Comparison of ENCODE assay signal across 10 cellular contexts in the genomic region with DNA sequence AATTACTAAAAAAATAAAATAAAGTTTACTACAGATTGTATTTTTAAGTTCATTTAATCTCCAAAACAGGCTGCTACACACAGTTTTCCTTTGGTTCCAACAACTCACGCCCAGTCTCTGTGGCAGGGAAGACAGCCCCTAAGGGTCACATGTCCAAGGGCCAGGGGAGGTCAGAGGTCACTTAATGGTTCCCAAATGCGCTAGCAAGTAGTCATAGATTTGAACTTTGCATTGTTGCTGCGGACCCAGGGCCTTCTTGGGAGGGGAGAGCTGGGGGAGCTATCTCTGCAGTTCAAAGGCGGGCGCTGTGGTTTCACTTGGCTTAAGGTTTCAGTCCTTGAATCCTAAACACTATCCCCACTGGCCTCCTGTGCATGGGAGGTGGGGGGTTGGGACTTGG.
DNase-seq lines count a peak whose midpoint lies in the region; ATAC-seq and TF ChIP-seq lines count a peak whose summit lies in the region.
"Had no signal": no experiment of that assay in that cellular context is flagged by ENCODE, and none has a peak within 500 bp of the region (broad histone marks: within the 10 kb centered on the region; RNA-seq: fewer than 3 reads in every experiment).

No MANE protein-coding gene starts in this region.

- TF ChIP-seq POLR2A in thyroid gland (IDR thresholded peaks at IDR 0.05), result no peak

- H3K36me3 Mint-ChIP-seq in activated T-helper 2 cell treated with anti-CD3 and anti-CD28 coated beads, Interferon-gamma antibody, Interleukin-2, Interleukin-4, amounts not matched to agents 10 μg/mL and 5 μg/mL and 100 μg/mL, durations not matched to agents 14 hours and 24 hours and 36 hours (ENCODE audit: low read depth), result no peaks in the 10 kb centered on the region

- POLR2A ChIA-PET in PC-3 (lab: Charles Lee; ENCODE audit: unreplicated experiment), result no interaction called here

- peak overlapping the region; percentile 51 for H3K4me2 ChIP-seq in PC-3 (ENCODE audit: low read length)

- H3K27ac ChIP-seq in PC-3 (ENCODE audit: low read length) (peak overlapping the region; percentile 96), epithelial cell of prostate (peak overlapping the region; percentile 60), mesodermal cell (ENCODE audit: low read depth, low read length, severe bottlenecking) (peak overlapping the region; percentile 96), thyroid gland (peak overlapping the region; percentile 41 to 85 (median 48))

- no peak for TF ChIP-seq CTCF in PC-3 (conservative IDR thresholded peaks at IDR 0.05; ENCODE audit: low read depth, low read length)
- TF ChIP-seq CTCF in thyroid gland (IDR thresholded peaks at IDR 0.05), result no peak

- intact Hi-C loops in PC-3 (cut with micrococcal nuclease) (loop anchor here (5.0 to 10.0 kb wide), 3 partner anchors 105 to 202 kb away; no protein-coding TSS in a partner anchor), thyroid gland (cut with DNase I) (loop anchor here (10.0 kb wide), 1 partner anchor 205 kb away; no protein-coding TSS in a partner anchor)
- intact Hi-C loops in activated T-helper 2 cell treated with anti-CD3 and anti-CD28 coated beads, Interferon-gamma antibody, Interleukin-2, Interleukin-4, amounts not matched to agents 10 μg/mL and 5 μg/mL and 100 μg/mL, durations not matched to agents 14 hours and 24 hours and 36 hours (cut with micrococcal nuclease), result no loop called here

- H3K4me3 Mint-ChIP-seq in activated T-helper 2 cell treated with anti-CD3 and anti-CD28 coated beads, Interferon-gamma antibody, Interleukin-2, Interleukin-4, amounts not matched to agents 10 μg/mL and 5 μg/mL and 100 μg/mL, durations not matched to agents 14 hours and 24 hours and 36 hours (ENCODE audit: low read depth), result no peak overlapping the region

- H3F3A ChIP-seq in PC-3 (ENCODE audit: low read length, unreplicated experiment), result peaks cover 37% of the 10 kb centered on the region

- no peak overlapping the region for H3K27ac Mint-ChIP-seq in activated T-helper 2 cell treated with anti-CD3 and anti-CD28 coated beads, Interferon-gamma antibody, Interleukin-2, Interleukin-4, amounts not matched to agents 10 μg/mL and 5 μg/mL and 100 μg/mL, durations not matched to agents 14 hours and 24 hours and 36 hours

- H3K27me3 Mint-ChIP-seq in activated T-helper 2 cell treated with anti-CD3 and anti-CD28 coated beads, Interferon-gamma antibody, Interleukin-2, Interleukin-4, amounts not matched to agents 10 μg/mL and 5 μg/mL and 100 μg/mL, durations not matched to agents 14 hours and 24 hours and 36 hours (ENCODE audit: low read depth), result peaks cover 2% of the 10 kb centered on the region

- H3K4me3 ChIP-seq in PC-3 (ENCODE audit: low read length) (peak overlapping the region; percentile 20; the same call in 1 of the 2 replicates), mesodermal cell (ENCODE audit: extremely low read depth, insufficient read depth, low read length, poor library complexity, severe bottlenecking) (no peak overlapping the region), thyroid gland (replicated peaks in 1 of 3) (no peak overlapping the region)

- BruUV-seq in PC-3 (replicated peaks; lab: Mats Ljungman, UMichigan), result no TSS peak

- H3K9me3 Mint-ChIP-seq in activated T-helper 2 cell treated with anti-CD3 and anti-CD28 coated beads, Interferon-gamma antibody, Interleukin-2, Interleukin-4, amounts not matched to agents 10 μg/mL and 5 μg/mL and 100 μg/mL, durations not matched to agents 14 hours and 24 hours and 36 hours, result no peaks in the 10 kb centered on the region

- H3K9me2 ChIP-seq in PC-3 (replicated peaks; ENCODE audit: low read length), result no peaks in the 10 kb centered on the region

- WGBS in mesodermal cell (ENCODE audit: insufficient coverage in 2 of 2), 2 experiments, result 72 to 74% methylated on average over 2 to 4 of the region's 5 CpGs
- 74 to 88% methylated on average over 5 of the region's 5 CpGs for WGBS in thyroid gland, 2 donors

- H3K9me3 ChIP-seq in PC-3 (ENCODE audit: low read length), result no peaks in the 10 kb centered on the region
- H3K9me3 ChIP-seq in mesodermal cell (ENCODE audit: control insufficient read depth, low read length), result no peaks in the 10 kb centered on the region
- H3K9me3 ChIP-seq in thyroid gland, result no peaks in the 10 kb centered on the region

- peaks cover under 1% of the 10 kb centered on the region; the same call in 1 of the 2 replicates for H3K79me2 ChIP-seq in PC-3 (ENCODE audit: low read length)

- H3K27me3 ChIP-seq in PC-3 (ENCODE audit: low read length) (no peaks in the 10 kb centered on the region), thyroid gland (no peaks in the 10 kb centered on the region)

- CTCF ChIA-PET in PC-3 (lab: Charles Lee), result no interaction called here

- ATAC-seq in PC-3, result no peak

- H3K9ac ChIP-seq in PC-3 (ENCODE audit: low read length), result peak overlapping the region; percentile 76

- H2AFZ ChIP-seq in PC-3 (ENCODE audit: low read length), result no peak overlapping the region

- H3K36me3 ChIP-seq in PC-3 (ENCODE audit: low read depth, low read length) (no peaks in the 10 kb centered on the region), mesodermal cell (ENCODE audit: control insufficient read depth, insufficient read depth, low read length) (no peaks in the 10 kb centered on the region), thyroid gland (no peaks in the 10 kb centered on the region)

- H3K4me1 Mint-ChIP-seq in activated T-helper 2 cell treated with anti-CD3 and anti-CD28 coated beads, Interferon-gamma antibody, Interleukin-2, Interleukin-4, amounts not matched to agents 10 μg/mL and 5 μg/mL and 100 μg/mL, durations not matched to agents 14 hours and 24 hours and 36 hours (ENCODE audit: low read depth), result no peaks in the 10 kb centered on the region

- H4K20me1 ChIP-seq in PC-3 (ENCODE audit: low read length), result no peaks in the 10 kb centered on the region

- H3K4me1 ChIP-seq in PC-3 (ENCODE audit: insufficient read depth, low read length), result peaks cover 73% of the 10 kb centered on the region
- H3K4me1 ChIP-seq in mesodermal cell (ENCODE audit: control insufficient read depth, insufficient read depth, low read length, poor library complexity, severe bottlenecking), result peaks cover 33% of the 10 kb centered on the region
- peaks cover 15 to 17% of the 10 kb centered on the region in 2 donors for H3K4me1 ChIP-seq in thyroid gland

- DNase-seq in PC-3 (no peak), epithelial cell of prostate (ENCODE audit: low read depth, low spot score) (no peak), thyroid gland (no peak), T-helper 9 cell (no peak)
- DNase-seq in activated T-helper 2 cell treated with anti-CD3 and anti-CD28 coated beads, Interferon-gamma antibody, Interleukin-2, Interleukin-4, amounts not matched to agents 10 μg/mL and 5 μg/mL and 100 μg/mL, durations not matched to agents 14 hours and 24 hours and 36 hours (ENCODE audit: low spot score), result no peak
- DNase-seq in stimulated activated CD4-positive, alpha-beta T cell treated with anti-CD3 and anti-CD28 coated beads, Interleukin-1b, Interleukin-23, amount 100 ng/mL, for 48 hours, result no peak
- no peak for DNase-seq in activated naive CD4-positive, alpha-beta T cell (lab: John Stamatoyannopoulos, UW)
- DNase-seq: activated CD4-positive, CD25-positive, alpha-beta regulatory T cell treated with anti-CD3 and anti-CD28 coated beads, Interleukin-2, amount 50 U/mL, for 72 hours; amniotic stem cell had no signal
